ENCODE assay signal across 1 cellular context in the genomic region with DNA sequence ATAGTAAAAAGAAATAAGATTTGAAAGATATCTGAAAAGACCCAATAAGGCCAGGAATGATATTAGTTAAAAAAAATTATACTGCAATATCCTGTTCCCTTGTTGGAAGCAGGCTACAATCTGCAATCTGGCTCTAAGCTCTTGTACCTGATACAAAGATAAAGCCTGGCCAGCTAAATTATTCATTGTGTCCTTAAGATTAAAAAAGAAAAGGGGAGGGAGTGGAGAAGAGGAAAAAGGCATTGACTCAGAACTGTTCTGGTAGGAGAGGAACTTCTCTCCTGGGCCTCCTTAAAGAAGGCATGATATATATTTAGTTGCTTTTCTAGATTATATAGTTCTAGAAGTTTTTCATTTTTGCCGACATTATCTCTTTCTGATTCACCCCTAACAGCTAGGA.
TF ChIP-seq lines count a peak whose summit lies in the region.

No MANE protein-coding gene starts in this region.

TF ChIP-seq in endothelial cell of umbilical vein, 7 proteins besides CTCF, POLR2A, EP300 and RAD21:
- no peak for TF ChIP-seq GATA2 (IDR thresholded peaks at IDR 0.05; ENCODE audit: insufficient read depth, insufficient read length, low read depth, low read length)
- TF ChIP-seq FOS (IDR thresholded peaks at IDR 0.05; ENCODE audit: borderline replicate concordance, insufficient read depth, low read length): no peak
- TF ChIP-seq EZH2 (IDR thresholded peaks at IDR 0.05; ENCODE audit: borderline replicate concordance, low read depth, low read length, severe bottlenecking): no peak
- TF ChIP-seq POLR2AphosphoS5 (IDR thresholded peaks at IDR 0.05; ENCODE audit: insufficient read depth, low read depth, low read length): no peak
- TF ChIP-seq MYC (IDR thresholded peaks at IDR 0.05; ENCODE audit: low read depth, low read length): no peak
- no peak for TF ChIP-seq MAX (IDR thresholded peaks at IDR 0.05; ENCODE audit: insufficient read depth, insufficient read length)
- TF ChIP-seq JUN (IDR thresholded peaks at IDR 0.05; ENCODE audit: borderline replicate concordance, insufficient read depth, insufficient read length, low read depth): no peak
